Comparison of ENCODE assay signal across 10 cellular contexts in the genomic region with DNA sequence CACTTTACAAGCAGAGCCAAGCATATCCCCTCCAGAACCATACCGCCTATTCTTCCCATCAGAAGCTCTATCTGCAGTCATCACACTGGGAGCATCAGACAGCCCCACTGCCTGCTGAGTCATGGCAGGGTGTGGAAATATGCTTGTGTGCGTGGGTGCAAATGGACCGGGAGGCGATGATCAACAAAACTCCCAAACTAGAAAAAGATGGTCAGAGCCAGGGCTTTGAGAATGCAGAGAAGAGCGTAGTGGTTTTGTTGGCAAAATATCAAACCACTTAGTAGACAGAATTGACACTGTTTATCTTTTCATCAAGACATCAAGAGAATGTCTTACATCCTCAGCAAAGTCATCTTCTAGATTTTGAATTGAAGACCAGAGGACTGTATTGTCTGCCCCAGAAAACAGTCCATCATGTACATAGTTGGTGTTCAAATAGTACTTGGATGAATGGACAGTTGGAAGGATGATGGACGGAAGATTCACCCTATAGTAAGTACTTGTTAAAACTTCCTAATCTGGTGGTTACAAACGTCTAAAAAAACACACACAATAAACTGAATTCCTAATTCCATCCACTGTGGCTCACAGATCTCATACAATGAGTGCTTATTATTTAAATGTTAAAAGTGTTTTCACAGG. TPM values are rescaled to one million over a fixed set of nuclear protein-coding genes. Genes with fewer than 3 reads are reported as not detected.
DNase-seq lines count a peak whose midpoint lies in the region; ATAC-seq, FAIRE-seq and TF ChIP-seq lines count a peak whose summit lies in the region.
"Had no signal": no experiment of that assay in that cellular context is flagged by ENCODE, and none has a peak within 500 bp of the region (broad histone marks: within the 10 kb centered on the region; RNA-seq: fewer than 3 reads in every experiment).

No MANE protein-coding gene starts in this region.

- H3F3A ChIP-seq in SK-N-SH (replicated peaks; ENCODE audit: insufficient read depth) = peaks cover 8% of the 10 kb centered on the region

- H3K4me3 ChIP-seq in SK-N-SH (ENCODE audit: low read depth in 2 of 2, low read length in 1 of 2) (no peak overlapping the region), endothelial cell of umbilical vein (replicated peaks in 1 of 3; ENCODE audit: insufficient read depth in 1 of 3, low read depth in 1 of 3, low read length in 3 of 3) (no peak overlapping the region), skeletal muscle satellite cell (ENCODE audit: low read length) (no peak overlapping the region)

- H3K9ac ChIP-seq in SK-N-SH = no peak overlapping the region
- H3K9ac ChIP-seq in endothelial cell of umbilical vein (replicated peaks; ENCODE audit: extremely low read depth, insufficient read depth, low read length) = no peak overlapping the region
- H3K9ac ChIP-seq in skeletal muscle satellite cell (ENCODE audit: low read depth, low read length) = no peak overlapping the region

- no peaks in the 10 kb centered on the region for H3K9me2 ChIP-seq in SK-N-SH

- 42% methylated on average over 7 of the region's 7 CpGs for WGBS in SK-N-SH (ENCODE audit: low lambda C conversion rate)

- dilution Hi-C loops in endothelial cell of umbilical vein (cut with MboI; ENCODE audit: extremely low pct_ligation_motif_present, low sequenced_read_pairs) = no loop called here

- H3K4me1 ChIP-seq in SK-N-SH (ENCODE audit: control insufficient read depth in 1 of 2, insufficient read depth in 2 of 2, low read depth in 1 of 2, low read length in 1 of 2) (peaks cover 5 to 38% of the 10 kb centered on the region in 2 experiments; a peak in 2 of 4 replicates), endothelial cell of umbilical vein (ENCODE audit: control insufficient read depth, extremely low read depth, insufficient read depth, low read length) (peaks cover 69% of the 10 kb centered on the region), skeletal muscle satellite cell (ENCODE audit: control insufficient read depth, insufficient read depth, low read length) (peaks cover 30% of the 10 kb centered on the region)

- CTCF ChIA-PET in SK-N-SH (lab: Yijun Ruan, JAX) (interaction anchor here (0.7 to 12.4 kb wide), 7 partner anchors 13 to 215 kb away, joined by 3 to 121 read pairs (median 7); no protein-coding TSS in a partner anchor), endothelial cell of umbilical vein (lab: Charles Lee) (interaction anchor here (1.8 kb wide), 1 partner anchor 126 kb away, joined by 8 read pairs; no protein-coding TSS in a partner anchor)

- H3K9me1 ChIP-seq in endothelial cell of umbilical vein (replicated peaks; ENCODE audit: control insufficient read depth, extremely low read depth, insufficient read depth, low read length) = no peaks in the 10 kb centered on the region

- TF ChIP-seq RAD21 in SK-N-SH (IDR thresholded peaks at IDR 0.05; ENCODE audit: low read length) = no peak

- intact Hi-C loops in endothelial cell of umbilical vein (cut with micrococcal nuclease) = no loop called here

- TF ChIP-seq CTCF in SK-N-SH (IDR thresholded peaks at IDR 0.05) (no peak), endothelial cell of umbilical vein (IDR thresholded peaks at IDR 0.05; ENCODE audit: extremely low read depth in 1 of 2, insufficient read depth in 1 of 2, low read depth in 1 of 2, low read length in 2 of 2) (no peak)

- H3K79me2 ChIP-seq in SK-N-SH (ENCODE audit: insufficient read depth) (no peaks in the 10 kb centered on the region), endothelial cell of umbilical vein (ENCODE audit: control insufficient read depth, insufficient read depth, low read length) (peaks cover 23% of the 10 kb centered on the region)

- ATAC-seq in HG03520 (IDR thresholded peaks at IDR 0.05; ENCODE audit: unreplicated experiment) (no peak), HG03460 (IDR thresholded peaks at IDR 0.05; ENCODE audit: unreplicated experiment) (no peak), HG03135 (IDR thresholded peaks at IDR 0.05; ENCODE audit: unreplicated experiment) (no peak)

- H3K27me3 ChIP-seq in SK-N-SH (ENCODE audit: insufficient read depth) (no peaks in the 10 kb centered on the region), endothelial cell of umbilical vein (ENCODE audit: control insufficient read depth in 2 of 2, insufficient read depth in 2 of 2, low read length in 2 of 2) (no peaks in the 10 kb centered on the region), skeletal muscle satellite cell (ENCODE audit: control insufficient read depth, insufficient read depth, low read length) (no peaks in the 10 kb centered on the region)

- no TSS peak for BruUV-seq in endothelial cell of umbilical vein (replicated peaks; lab: Mats Ljungman, UMichigan)

- peak; percentile 54 for FAIRE-seq in endothelial cell of umbilical vein (lab: Jason Lieb, UNC)
- FAIRE-seq: GM18507 had no signal

- TF ChIP-seq EP300 in SK-N-SH (IDR thresholded peaks at IDR 0.05; ENCODE audit: borderline replicate concordance in 1 of 2, low read depth in 1 of 2, low read length in 1 of 2) = peak in 1 of 2 experiments; percentile 47; a peak in 1 of 4 replicates

- H3K36me3 ChIP-seq in SK-N-SH (replicated peaks in 1 of 2; ENCODE audit: control insufficient read depth in 1 of 2, insufficient read depth in 2 of 2, low read length in 1 of 2) (no peaks in the 10 kb centered on the region), endothelial cell of umbilical vein (ENCODE audit: control insufficient read depth in 2 of 2, extremely low read depth in 1 of 2, insufficient read depth in 2 of 2, low read length in 2 of 2) (peaks cover 48 to 73% of the 10 kb centered on the region in 2 experiments), skeletal muscle satellite cell (ENCODE audit: insufficient read depth, low read length) (no peaks in the 10 kb centered on the region)

- DNase-seq in Daoy (ENCODE audit: low read depth) (peak; percentile 72), SK-N-SH (no peak), endothelial cell of umbilical vein (ENCODE audit: low read depth, low spot score) (no peak), NCI-H1105 treated with DMSO at 0.1 percent for 48 hours (lab: John Stamatoyannopoulos, UW) (no peak)
- DNase-seq: activated B cell treated with CpG ODN at 0.5 μM for 24 hours had no signal

- POLR2A ChIA-PET in SK-N-SH (lab: Yijun Ruan, JAX) = no interaction called here
- POLR2A ChIA-PET in endothelial cell of umbilical vein (lab: Charles Lee) = no interaction called here

- peak overlapping the region; percentile 7; the same call in 1 of the 2 replicates for H3K4me2 ChIP-seq in SK-N-SH
- H3K4me2 ChIP-seq in endothelial cell of umbilical vein (ENCODE audit: insufficient read depth, low read length) = no peak overlapping the region
- H3K4me2 ChIP-seq in skeletal muscle satellite cell (ENCODE audit: low read length) = peak overlapping the region; percentile 64

- H3K9me3 ChIP-seq in SK-N-SH = no peaks in the 10 kb centered on the region
- no peaks in the 10 kb centered on the region for H3K9me3 ChIP-seq in endothelial cell of umbilical vein (replicated peaks; ENCODE audit: control insufficient read depth, insufficient read depth, low read length)
- H3K9me3 ChIP-seq in skeletal muscle satellite cell (replicated peaks; ENCODE audit: low read length) = no peaks in the 10 kb centered on the region

- H4K20me1 ChIP-seq in SK-N-SH (ENCODE audit: insufficient read depth) = no peaks in the 10 kb centered on the region
- H4K20me1 ChIP-seq in endothelial cell of umbilical vein (replicated peaks; ENCODE audit: control insufficient read depth, extremely low read depth, insufficient read depth, low read length) = no peaks in the 10 kb centered on the region

- peak; percentile 16 for TF ChIP-seq POLR2A in endothelial cell of umbilical vein (IDR thresholded peaks at IDR 0.05; ENCODE audit: low read depth, low read length)

- H3K27ac ChIP-seq in SK-N-SH (ENCODE audit: low read depth in 2 of 2, low read length in 1 of 2) (peak overlapping the region; percentile 53 to 60; a peak in 3 of 4 replicates), endothelial cell of umbilical vein (ENCODE audit: insufficient read depth, low read depth, low read length) (peak overlapping the region; percentile 44)

- H2AFZ ChIP-seq in SK-N-SH (ENCODE audit: low read depth) = peak overlapping the region; percentile 0; the same call in 1 of the 2 replicates
- H2AFZ ChIP-seq in endothelial cell of umbilical vein (ENCODE audit: low read depth, low read length) = no peak overlapping the region

TF ChIP-seq in SK-N-SH, 30 proteins besides CTCF, POLR2A, EP300 and RAD21 (continues in another document):
- no peak for TF ChIP-seq GABPA (IDR thresholded peaks at IDR 0.05; ENCODE audit: low read depth)
- TF ChIP-seq MXI1 (IDR thresholded peaks at IDR 0.05; ENCODE audit: low read depth, low read length) = no peak
- no peak for TF ChIP-seq RXRA (IDR thresholded peaks at IDR 0.05; ENCODE audit: borderline replicate concordance, low read depth)

TF ChIP-seq in endothelial cell of umbilical vein, 7 proteins besides CTCF, POLR2A, EP300 and RAD21:
- peak; percentile 22 for TF ChIP-seq GATA2 (IDR thresholded peaks at IDR 0.05; ENCODE audit: insufficient read depth, insufficient read length, low read depth, low read length)
- TF ChIP-seq JUN (IDR thresholded peaks at IDR 0.05; ENCODE audit: borderline replicate concordance, insufficient read depth, insufficient read length, low read depth) = no peak
- peak; percentile 12 for TF ChIP-seq FOS (IDR thresholded peaks at IDR 0.05; ENCODE audit: borderline replicate concordance, insufficient read depth, low read length)

RNA-seq across cellular contexts. Expression of a gene that starts 54.9 kb away (rescaled TPM):
- total RNA-seq in Daoy (2014; rRNA removed; shearing (Covaris generic)) = 0.06 TPM in 1 of 2 replicates, not detected in the other
- polyA plus RNA-seq in SK-N-SH (2012; rRNA removed) (0.02 and 0.12 TPM in 2 replicates), endothelial cell of umbilical vein (1,041 and 1,132 TPM in 2 replicates)
- polyA plus RNA-seq in SK-N-SH (2012; cell fraction: cytosol; rRNA removed) = 0.01 and 0.03 TPM in 2 replicates
- 0.05 and 0.06 TPM in 2 replicates for polyA plus RNA-seq in SK-N-SH (2012; cell fraction: nucleus; rRNA removed)
- total RNA-seq in endothelial cell of umbilical vein = 1,882 and 2,328 TPM in 2 replicates
- polyA plus RNA-seq in endothelial cell of umbilical vein (2011; cell fraction: cytosol; rRNA removed) = 1,164 and 1,406 TPM in 2 replicates
- 1,241 and 1,484 TPM in 2 replicates for polyA plus RNA-seq in endothelial cell of umbilical vein (2011; cell fraction: nucleus; rRNA removed)
- polyA plus RNA-seq in endothelial cell of umbilical vein (2012) = 546 and 824 TPM in 2 replicates
- polyA minus RNA-seq in endothelial cell of umbilical vein = 2,231 and 2,679 TPM in 2 replicates
- not detected for polyA minus RNA-seq in endothelial cell of umbilical vein (2011; cell fraction: cytosol; rRNA and poly(A)+ RNA removed)
- 1,538 and 1,756 TPM in 2 replicates for polyA minus RNA-seq in endothelial cell of umbilical vein (2011; cell fraction: nucleus; rRNA and poly(A)+ RNA removed)
- total RNA-seq in skeletal muscle satellite cell (2012; rRNA removed) = 0.22 and 0.25 TPM in 2 replicates
- total RNA-seq: activated B cell treated with CpG ODN at 0.5 μM for 24 hours had no signal

Comparison
In these comparisons a context has a peak if more than half of its experiments do, and no peak if none do; other contexts are left out.
1. RNA of a gene that starts 54.9 kb away (total RNA-seq): 1,882 to 2,328 TPM in endothelial cell of umbilical vein; 0.06 TPM in Daoy; every median in the first group is over 1,000 times any median in the second.